ENCODE assay signal across 8 cellular contexts in genomic region chr14:61296707-61297502, GRCh38. TPM values are rescaled to one million over a fixed set of nuclear protein-coding genes. Genes with fewer than 3 reads are reported as not detected.
DNase-seq lines count a peak whose midpoint lies in the region; ATAC-seq, FAIRE-seq and TF ChIP-seq lines count a peak whose summit lies in the region.

No MANE protein-coding gene starts in this region.

- no peak overlapping the region for H3K4me3 ChIP-seq in upper lobe of left lung

- no peak for TF ChIP-seq POLR2A in upper lobe of left lung (IDR thresholded peaks at IDR 0.05)

- FAIRE-seq in A204.1 (lab: Jason Lieb, UNC), result peak; percentile 97

- H3K9me3 ChIP-seq in upper lobe of left lung, result no peaks in the 10 kb centered on the region

- CTCF ChIA-PET in activated CD8-positive, alpha-beta T cell treated with anti-CD3 and anti-CD28 coated beads, Interleukin-2, amount 10 ng/mL, durations not matched to agents 7 days and 5 days (lab: Charles Lee), result interaction anchor here (0.7 to 2.8 kb wide), 22 partner anchors 11 to 541 kb away, joined by 3 to 12 read pairs (median 4); partner anchors contain the start of gene TMEM30B

- peak; percentile 44 for DNase-seq in DMS53 treated with DMSO at 0.1 percent for 48 hours (lab: John Stamatoyannopoulos, UW; ENCODE audit: unreplicated experiment)
- peak; percentile 56 for DNase-seq in M059J (ENCODE audit: low read depth)
- peak; percentile 50 for DNase-seq in activated CD8-positive, alpha-beta T cell treated with anti-CD3 and anti-CD28 coated beads, Interleukin-2, amount 10 ng/mL, durations not matched to agents 7 days and 5 days
- DNase-seq in left ventricle myocardium superior, result no peak
- DNase-seq in upper lobe of left lung, result no peak
- no peak for DNase-seq in NCI-H226

- 34 to 36% methylated on average over 2 of the region's 2 CpGs for WGBS in upper lobe of left lung, 2 donors

- no peaks in the 10 kb centered on the region for H3K9me3 Mint-ChIP-seq in activated CD8-positive, alpha-beta T cell treated with anti-CD3 and anti-CD28 coated beads, Interleukin-2, amount 10 ng/mL, durations not matched to agents 7 days and 5 days (ENCODE audit: insufficient read depth)

- no peak overlapping the region for H3K27ac Mint-ChIP-seq in activated CD8-positive, alpha-beta T cell treated with anti-CD3 and anti-CD28 coated beads, Interleukin-2, amount 10 ng/mL, durations not matched to agents 7 days and 5 days

- peaks cover 47% of the 10 kb centered on the region for H3K4me1 Mint-ChIP-seq in activated CD8-positive, alpha-beta T cell treated with anti-CD3 and anti-CD28 coated beads, Interleukin-2, amount 10 ng/mL, durations not matched to agents 7 days and 5 days (ENCODE audit: low read depth)

- H3K36me3 Mint-ChIP-seq in activated CD8-positive, alpha-beta T cell treated with anti-CD3 and anti-CD28 coated beads, Interleukin-2, amount 10 ng/mL, durations not matched to agents 7 days and 5 days (ENCODE audit: low read depth), result peaks cover 13% of the 10 kb centered on the region

- H3K27ac ChIP-seq in upper lobe of left lung, result no peak overlapping the region

- no peaks in the 10 kb centered on the region for H3K27me3 ChIP-seq in upper lobe of left lung

- TF ChIP-seq EP300 in upper lobe of left lung (IDR thresholded peaks at IDR 0.05), result no peak

- no peaks in the 10 kb centered on the region for H3K36me3 ChIP-seq in upper lobe of left lung

- POLR2A ChIA-PET in activated CD8-positive, alpha-beta T cell treated with anti-CD3 and anti-CD28 coated beads, Interleukin-2, amount 10 ng/mL, durations not matched to agents 7 days and 5 days (lab: Charles Lee), result no interaction called here

- no peaks in the 10 kb centered on the region for H3K27me3 Mint-ChIP-seq in activated CD8-positive, alpha-beta T cell treated with anti-CD3 and anti-CD28 coated beads, Interleukin-2, amount 10 ng/mL, durations not matched to agents 7 days and 5 days (ENCODE audit: low read depth)

- intact Hi-C loops in left ventricle myocardium superior (cut with micrococcal nuclease), result loop anchor here (5.0 kb wide), 1 partner anchor 540 kb away; no protein-coding TSS in a partner anchor

- peak; percentile 30 to 63 (median 52) for TF ChIP-seq CTCF in upper lobe of left lung (IDR thresholded peaks at IDR 0.05)

- peak overlapping the region; percentile 53 for H3K4me3 Mint-ChIP-seq in activated CD8-positive, alpha-beta T cell treated with anti-CD3 and anti-CD28 coated beads, Interleukin-2, amount 10 ng/mL, durations not matched to agents 7 days and 5 days

- ATAC-seq in activated CD8-positive, alpha-beta T cell treated with anti-CD3 and anti-CD28 coated beads, Interleukin-2, amount 10 ng/mL, durations not matched to agents 7 days and 5 days, result peak; percentile 50
- peak; percentile 32 for ATAC-seq in left ventricle myocardium superior
- ATAC-seq in upper lobe of left lung (ENCODE audit: low FRiP score in 2 of 2), result peak in 1 of 2 donors; percentile 66
- ATAC-seq in HG03025 (IDR thresholded peaks at IDR 0.05; ENCODE audit: low FRiP score, unreplicated experiment), result no peak

- H3K4me1 ChIP-seq in upper lobe of left lung, result peaks cover 0 to 7% (median 2%) of the 10 kb centered on the region in 4 donors

RNA-seq across cellular contexts. Expression of gene TMEM30B, which starts 15.8 kb away (rescaled TPM):
- total RNA-seq in M059J (2014; rRNA removed; shearing (Covaris generic)), result not detected in 2 replicates
- under 1 TPM; 0.52 to 0.66 TPM for total RNA-seq in activated CD8-positive, alpha-beta T cell treated with anti-CD3 and anti-CD28 coated beads, Interleukin-2, amount 10 ng/mL, durations not matched to agents 7 days and 5 days
- total RNA-seq in left ventricle myocardium superior (0.42 TPM), upper lobe of left lung (10 to 100 TPM; 15.7 to 59.7 (median 26.4) TPM)

RNA-seq across cellular contexts. Expression of gene PRKCH, which starts 24.5 kb away (rescaled TPM):
- 3.6 and 3.8 TPM in 2 replicates for total RNA-seq in M059J (2014; rRNA removed; shearing (Covaris generic))
- 100 to 1,000 TPM; 318 to 343 TPM for total RNA-seq in activated CD8-positive, alpha-beta T cell treated with anti-CD3 and anti-CD28 coated beads, Interleukin-2, amount 10 ng/mL, durations not matched to agents 7 days and 5 days
- 15.9 TPM for total RNA-seq in left ventricle myocardium superior
- 100 to 1,000 TPM in 1 of 6 donors, 10 to 100 TPM in 5; 54.0 to 102 (median 76.6) TPM for total RNA-seq in upper lobe of left lung

Comparison
In these comparisons a context has a peak if more than half of its experiments do, and no peak if none do; other contexts are left out.
1. DNase-seq: peak in DMS53 treated with DMSO at 0.1 percent for 48 hours (single experiment), M059J (single experiment) and activated CD8-positive, alpha-beta T cell treated with anti-CD3 and anti-CD28 coated beads, Interleukin-2, amount 10 ng/mL, durations not matched to agents 7 days and 5 days (single experiment); none in left ventricle myocardium superior (single experiment), upper lobe of left lung (0 of 2) and NCI-H226 (single experiment).
2. RNA of gene TMEM30B, which starts 15.8 kb away (total RNA-seq): 15.7 to 59.7 TPM in upper lobe of left lung; 0.52 to 0.66 TPM in activated CD8-positive, alpha-beta T cell treated with anti-CD3 and anti-CD28 coated beads, Interleukin-2, amount 10 ng/mL, durations not matched to agents 7 days and 5 days, 0.42 TPM in left ventricle myocardium superior (single experiment) and not detected in M059J; every median in the first group is over 10 times any median in the second.